In genomic region chr15:68653031-68653635, GRCh38 we compare ENCODE assay signal across 17 cellular contexts.
"Had no signal": no experiment of that assay in that cellular context is flagged by ENCODE, and none has a peak within 500 bp of the region (broad histone marks: within the 10 kb centered on the region; RNA-seq: fewer than 3 reads in every experiment).

No MANE protein-coding gene starts in this region.

- ATAC-seq: activated naive CD8-positive, alpha-beta T cell treated with anti-CD3 and anti-CD28 coated beads, Interleukin-2, amount 50 U/mL, for 24 hours; left lobe of liver; psoas muscle; stimulated activated memory B cell treated with anti-CD40 and anti-IgM and Interleukin-4, amounts not matched to agents 10 μg/mL and 1 μg/mL and 100 μg/mL, for 72 hours had no signal

- H3K4me3 ChIP-seq: ascending aorta, breast epithelium, psoas muscle, SJCRH30, tibial artery, uterus had no signal

- H3K27ac ChIP-seq: ascending aorta, psoas muscle, SJCRH30, tibial artery, uterus had no signal

- DNase-seq: activated CD4-positive, alpha-beta T cell treated with anti-CD3 and anti-CD28 coated beads, Interleukin-2, amount 50 U/mL, for 48 hours; activated CD4-positive, CD25-positive, alpha-beta regulatory T cell treated with anti-CD3 and anti-CD28 coated beads, Interleukin-2, amount 50 U/mL, for 72 hours; activated naive CD4-positive, alpha-beta T cell treated with Interleukin-2 at 50 U/mL for 16 hours; activated naive CD8-positive, alpha-beta T cell treated with anti-CD3 and anti-CD28 coated beads, Interleukin-2, amount 50 U/mL, for 24 hours; erythroblast; glutamatergic neuron; psoas muscle; right cardiac atrium; SJCRH30; small intestine; stimulated activated CD4-positive, alpha-beta T cell treated with anti-CD3 and anti-CD28 coated beads, Interleukin-4, amount 100 ng/mL, for 24 hours; tibial artery had no signal

- H3K4me1 ChIP-seq: ascending aorta, breast epithelium, psoas muscle, tibial artery, uterus had no signal

- H3K27me3 ChIP-seq: ascending aorta, breast epithelium, SJCRH30, tibial artery, uterus had no signal

- H3K36me3 ChIP-seq: ascending aorta, breast epithelium, SJCRH30, tibial artery, uterus had no signal

- H3K9me3 ChIP-seq: ascending aorta, breast epithelium, psoas muscle, SJCRH30, tibial artery, uterus had no signal
